ENCODE assay signal across 7 cellular contexts in genomic region chr19:53443809-53444208, GRCh38. TPM values are rescaled to one million over a fixed set of nuclear protein-coding genes. Genes with fewer than 3 reads are reported as not detected.
DNase-seq lines count a peak whose midpoint lies in the region; TF ChIP-seq lines count a peak whose summit lies in the region.
"Not testable (repeated sequence)": the region's sequence is repeated elsewhere in the genome, so short reads cannot be mapped to it uniquely, and the experiment has no call there.

No MANE protein-coding gene starts in this region.

- H3K36me3 ChIP-seq in Caco-2 (ENCODE audit: control insufficient read depth, insufficient read depth, low read length), result peaks cover 10% of the 10 kb centered on the region
- H3K36me3 ChIP-seq in endodermal cell (ENCODE audit: control insufficient read depth, insufficient read depth, low read length), result peaks cover 92% of the 10 kb centered on the region
- not testable (repeated sequence) for H3K36me3 ChIP-seq in hepatocyte (replicated peaks; ENCODE audit: insufficient read depth, low read depth); mesendoderm (ENCODE audit: control insufficient read depth, insufficient read depth, low read length)
- peaks cover 0 to 62% (median 35%) of the 10 kb centered on the region in 5 donors for H3K36me3 ChIP-seq in subcutaneous abdominal adipose tissue (ENCODE audit: control insufficient read depth in 5 of 5, insufficient read depth in 5 of 5, low read length in 5 of 5)

- not testable (repeated sequence) for H4K5ac ChIP-seq in mesendoderm (ENCODE audit: low read length)

- H3K27ac ChIP-seq in VCaP, result peak overlapping the region; percentile 91
- H3K27ac ChIP-seq in endodermal cell (ENCODE audit: low read depth, low read length); mesendoderm (ENCODE audit: low read depth, low read length); subcutaneous abdominal adipose tissue (ENCODE audit: low read depth, low read length): not testable (repeated sequence)
- H3K27ac ChIP-seq in hepatocyte, result peak overlapping the region; percentile 15

- not testable (repeated sequence) for H3K79me1 ChIP-seq in mesendoderm (ENCODE audit: low read length)

- POLR2A ChIA-PET in Caco-2 (lab: Charles Lee), result not testable (repeated sequence)

- H3K27ac Mint-ChIP-seq in Caco-2 (ENCODE audit: unreplicated experiment), result peak overlapping the region; percentile 35
- H3K27ac Mint-ChIP-seq in endodermal cell, result not testable (repeated sequence)
- peak overlapping the region; percentile 96 for H3K27ac Mint-ChIP-seq in progenitor cell of endocrine pancreas

- not testable (repeated sequence) for H3K4me3 ChIP-seq in Caco-2 (ENCODE audit: low read depth, low read length); hepatocyte
- peak overlapping the region; percentile 65 for H3K4me3 ChIP-seq in endodermal cell (ENCODE audit: low read length)
- peak overlapping the region; percentile 34 for H3K4me3 ChIP-seq in mesendoderm (ENCODE audit: low read length)
- H3K4me3 ChIP-seq in subcutaneous abdominal adipose tissue (ENCODE audit: low read depth in 1 of 5, low read length in 5 of 5), result peak overlapping the region in 3 of 5 donors; percentile 1 to 42 (median 38)

- peaks cover 28% of the 10 kb centered on the region for H3K4me1 Mint-ChIP-seq in Caco-2 (ENCODE audit: low read depth, unreplicated experiment)
- H3K4me1 Mint-ChIP-seq in endodermal cell, result not testable (repeated sequence)
- peaks cover 12% of the 10 kb centered on the region for H3K4me1 Mint-ChIP-seq in progenitor cell of endocrine pancreas (ENCODE audit: low read depth)

- not testable (repeated sequence) for H4K8ac ChIP-seq in mesendoderm (ENCODE audit: low read depth, low read length)

- not testable (repeated sequence) for H2BK120ac ChIP-seq in mesendoderm (ENCODE audit: low read depth, low read length)

- H3K23ac ChIP-seq in mesendoderm (ENCODE audit: low read length), result not testable (repeated sequence)

- TF ChIP-seq CTCF in Caco-2 (IDR thresholded peaks at IDR 0.05; ENCODE audit: insufficient read depth in 1 of 2, low read depth in 1 of 2, low read length in 1 of 2, severe bottlenecking in 1 of 2, unreplicated experiment in 1 of 2); VCaP (conservative IDR thresholded peaks at IDR 0.05); endodermal cell (conservative IDR thresholded peaks at IDR 0.05); hepatocyte (IDR thresholded peaks at IDR 0.05; ENCODE audit: poor library complexity); progenitor cell of endocrine pancreas (IDR thresholded peaks at IDR 0.05; ENCODE audit: unreplicated experiment): not testable (repeated sequence)

- not testable (repeated sequence) for H3K27me3 Mint-ChIP-seq in Caco-2 (ENCODE audit: insufficient read depth, unreplicated experiment); endodermal cell (ENCODE audit: insufficient read depth); progenitor cell of endocrine pancreas

- DNase-seq in Caco-2, result peak in 1 of 2 experiments; percentile 40
- not testable (repeated sequence) for DNase-seq in endodermal cell; hepatocyte (ENCODE audit: low spot score); mesendoderm; progenitor cell of endocrine pancreas (ENCODE audit: low spot score, unreplicated experiment)

- H3K36me3 Mint-ChIP-seq in Caco-2 (ENCODE audit: insufficient read depth, unreplicated experiment) (peaks cover 100% of the 10 kb centered on the region), endodermal cell (ENCODE audit: low read depth) (peaks cover 91% of the 10 kb centered on the region), progenitor cell of endocrine pancreas (ENCODE audit: insufficient read depth) (peaks cover 76% of the 10 kb centered on the region)

- not testable (repeated sequence) for H2AFZ ChIP-seq in hepatocyte

- intact Hi-C loops in Caco-2 (cut with micrococcal nuclease; ENCODE audit: unreplicated experiment), result not testable (repeated sequence)

- H3K79me2 ChIP-seq in hepatocyte; mesendoderm (ENCODE audit: control insufficient read depth, insufficient read depth, low read length): not testable (repeated sequence)

- not testable (repeated sequence) for H2BK5ac ChIP-seq in mesendoderm (ENCODE audit: low read length)

- not testable (repeated sequence) for BruUV-seq in Caco-2 (replicated peaks; lab: Mats Ljungman, UMichigan)

- not testable (repeated sequence) for H3K56ac ChIP-seq in mesendoderm (ENCODE audit: low read length)

- H3K9me2 ChIP-seq in hepatocyte (replicated peaks; ENCODE audit: insufficient read depth), result not testable (repeated sequence)

- not testable (repeated sequence) for H3K4ac ChIP-seq in mesendoderm (ENCODE audit: low read depth, low read length)

- CTCF ChIA-PET in Caco-2 (lab: Charles Lee), result not testable (repeated sequence)

- H3K4me1 ChIP-seq in Caco-2; endodermal cell (ENCODE audit: control insufficient read depth, insufficient read depth, low read length); hepatocyte (ENCODE audit: insufficient read depth); mesendoderm (ENCODE audit: control insufficient read depth, low read depth, low read length); subcutaneous abdominal adipose tissue (ENCODE audit: control insufficient read depth in 5 of 5, insufficient read depth in 5 of 5, low read length in 5 of 5): not testable (repeated sequence)

- H3K27me3 ChIP-seq in Caco-2 (replicated peaks; ENCODE audit: control insufficient read depth, insufficient read depth, low read length); endodermal cell (ENCODE audit: control insufficient read depth, insufficient read depth, low read length, poor library complexity, severe bottlenecking); hepatocyte; mesendoderm (ENCODE audit: insufficient read depth, low read length, poor library complexity); subcutaneous abdominal adipose tissue (ENCODE audit: control insufficient read depth in 5 of 5, insufficient read depth in 4 of 5, low read length in 5 of 5): not testable (repeated sequence)

- H3K9me3 Mint-ChIP-seq in Caco-2 (ENCODE audit: unreplicated experiment), result peaks cover 43% of the 10 kb centered on the region
- peaks cover 44% of the 10 kb centered on the region for H3K9me3 Mint-ChIP-seq in endodermal cell
- H3K9me3 Mint-ChIP-seq in progenitor cell of endocrine pancreas (ENCODE audit: low read depth), result peaks cover 24% of the 10 kb centered on the region

- not testable (repeated sequence) for H3K9ac ChIP-seq in endodermal cell (ENCODE audit: extremely low read depth, low read length, poor library complexity, severe bottlenecking); mesendoderm (ENCODE audit: low read length); subcutaneous abdominal adipose tissue (ENCODE audit: low read length in 5 of 5)

- H3K18ac ChIP-seq in mesendoderm (ENCODE audit: low read length), result not testable (repeated sequence)

- not testable (repeated sequence) for H2BK15ac ChIP-seq in mesendoderm (replicated peaks; ENCODE audit: low read depth)

- H3K9me3 ChIP-seq in Caco-2 (peaks cover 36% of the 10 kb centered on the region), endodermal cell (ENCODE audit: control insufficient read depth, low read length) (peaks cover 77% of the 10 kb centered on the region), hepatocyte (ENCODE audit: low read depth) (peaks cover 11% of the 10 kb centered on the region), subcutaneous abdominal adipose tissue (ENCODE audit: control insufficient read depth in 5 of 5, low read length in 5 of 5) (peaks cover 8 to 31% (median 17%) of the 10 kb centered on the region in 5 donors)

- not testable (repeated sequence) for H2AK5ac ChIP-seq in mesendoderm (ENCODE audit: low read length)

- not testable (repeated sequence) for H4K20me1 ChIP-seq in hepatocyte (ENCODE audit: insufficient read depth, poor library complexity, severe bottlenecking)

- H3K4me2 ChIP-seq in hepatocyte; mesendoderm (ENCODE audit: low read length): not testable (repeated sequence)

- H3K4me3 Mint-ChIP-seq in Caco-2 (ENCODE audit: unreplicated experiment); endodermal cell: not testable (repeated sequence)
- H3K4me3 Mint-ChIP-seq in progenitor cell of endocrine pancreas (ENCODE audit: low read depth), result peak overlapping the region; percentile 54

- WGBS in endodermal cell (ENCODE audit: insufficient coverage in 1 of 2, insufficient read length in 1 of 2), 2 experiments, result 90% methylated on average over 2 of the region's 2 CpGs; no CpG with 5 or more reads in 1 of the 2 experiments
- 60% methylated on average over 2 of the region's 2 CpGs for WGBS in hepatocyte (ENCODE audit: low lambda C conversion rate, missing lambda C conversion rate)
- no CpG with 5 or more reads among the region's 2 CpGs for WGBS in mesendoderm (ENCODE audit: extremely low coverage, insufficient coverage, low lambda C conversion rate)

RNA-seq across cellular contexts. Expression of gene ZNF761, which starts 12.0 kb away (rescaled TPM):
- total RNA-seq in Caco-2 (2022) (19.3 and 20.0 TPM in 2 replicates), endodermal cell (10 to 100 TPM; 52.3 to 63.8 TPM), hepatocyte (27.7 and 28.1 TPM in 2 replicates), progenitor cell of endocrine pancreas (59.3 and 65.9 TPM in 2 replicates)
- 17.2 TPM for polyA plus RNA-seq in endodermal cell (2013, experiment 1 of 2)
- polyA plus RNA-seq in endodermal cell (2013, experiment 2 of 2), result 17.8 TPM
- polyA plus RNA-seq in hepatocyte, result 11.5 and 13.5 TPM in 2 replicates
- polyA plus RNA-seq in mesendoderm (2013, experiment 1 of 2), result 15.1 TPM
- 14.8 TPM for polyA plus RNA-seq in mesendoderm (2013, experiment 2 of 2)

RNA-seq across cellular contexts. Expression of gene ZNF813, which starts 23.7 kb away (rescaled TPM):
- 7.4 and 7.9 TPM in 2 replicates for total RNA-seq in Caco-2 (2022)
- 10 to 100 TPM; 38.7 to 58.5 TPM for total RNA-seq in endodermal cell
- 15.1 TPM for polyA plus RNA-seq in endodermal cell (2013, experiment 1 of 2)
- polyA plus RNA-seq in endodermal cell (2013, experiment 2 of 2), result 13.5 TPM
- total RNA-seq in hepatocyte, result 7.7 and 8.6 TPM in 2 replicates
- polyA plus RNA-seq in hepatocyte, result 2.3 and 2.8 TPM in 2 replicates
- 5.8 TPM for polyA plus RNA-seq in mesendoderm (2013, experiment 1 of 2)
- polyA plus RNA-seq in mesendoderm (2013, experiment 2 of 2), result 5.7 TPM
- 16.0 and 16.6 TPM in 2 replicates for total RNA-seq in progenitor cell of endocrine pancreas

RNA-seq across cellular contexts. Expression of gene ZNF765, which starts 48.9 kb away (rescaled TPM):
- total RNA-seq in Caco-2 (2022), result 13.1 and 18.6 TPM in 2 replicates
- 10 to 100 TPM; 30.1 to 35.9 TPM for total RNA-seq in endodermal cell
- 9.0 TPM for polyA plus RNA-seq in endodermal cell (2013, experiment 1 of 2)
- 10.7 TPM for polyA plus RNA-seq in endodermal cell (2013, experiment 2 of 2)
- 16.4 and 24.5 TPM in 2 replicates for total RNA-seq in hepatocyte
- 9.3 and 12.7 TPM in 2 replicates for polyA plus RNA-seq in hepatocyte
- 7.5 TPM for polyA plus RNA-seq in mesendoderm (2013, experiment 1 of 2)
- polyA plus RNA-seq in mesendoderm (2013, experiment 2 of 2), result 6.6 TPM
- total RNA-seq in progenitor cell of endocrine pancreas, result 29.8 and 32.9 TPM in 2 replicates
